ENCODE assay signal across 10 cellular contexts in genomic region chr6:106334646-106335448, GRCh38. TPM values are rescaled to one million over a fixed set of nuclear protein-coding genes. Genes with fewer than 3 reads are reported as not detected.
DNase-seq lines count a peak whose midpoint lies in the region; ATAC-seq and TF ChIP-seq lines count a peak whose summit lies in the region.
"Had no signal": no experiment of that assay in that cellular context is flagged by ENCODE, and none has a peak within 500 bp of the region (broad histone marks: within the 10 kb centered on the region; RNA-seq: fewer than 3 reads in every experiment).

No MANE protein-coding gene starts in this region.

- H3K4me1 Mint-ChIP-seq in progenitor cell of endocrine pancreas (ENCODE audit: low read depth) = peaks cover 3% of the 10 kb centered on the region

- ATAC-seq in gastroesophageal sphincter = no peak
- no peak for ATAC-seq in GM21360 (IDR thresholded peaks at IDR 0.05; ENCODE audit: unreplicated experiment)

- H3K27me3 Mint-ChIP-seq in progenitor cell of endocrine pancreas = peaks cover 12% of the 10 kb centered on the region

- no peak for TF ChIP-seq POLR2A in gastroesophageal sphincter (IDR thresholded peaks at IDR 0.05)

- H3K4me3 ChIP-seq in HL-60 (replicated peaks; ENCODE audit: insufficient read depth, low read length) (no peak overlapping the region), gastroesophageal sphincter (no peak overlapping the region)
- H3K4me3 ChIP-seq: BLaER1 had no signal

- DNase-seq in DMS 273 (lab: John Stamatoyannopoulos, UW; ENCODE audit: unreplicated experiment) (peak; percentile 70), DMS 273 treated with DMSO at 0.1 percent for 48 hours (lab: John Stamatoyannopoulos, UW) (no peak), HL-60 (ENCODE audit: low read depth in 1 of 2, low spot score in 1 of 2) (peak in 1 of 2 experiments; percentile 53), RPMI8226 (peak; percentile 54), progenitor cell of endocrine pancreas (ENCODE audit: low spot score, unreplicated experiment) (peak; percentile 14)
- peak; percentile 13 for DNase-seq in activated T-helper 9 cell treated with anti-CD3 and anti-CD28 coated beads, Interleukin-2, amount 50 U/mL, for 16 hours (ENCODE audit: low read depth)

- no peak overlapping the region for H3K27ac Mint-ChIP-seq in progenitor cell of endocrine pancreas
- H3K27ac Mint-ChIP-seq: dendritic cell treated with granulocyte-macrophage colony-stimulating factor and Interleukin-4, amounts not matched to agents 40 ng/mL and 50 ng/mL, for 4 days had no signal

- no peaks in the 10 kb centered on the region for H3K36me3 ChIP-seq in gastroesophageal sphincter
- H3K36me3 ChIP-seq: BLaER1 had no signal

- no peaks in the 10 kb centered on the region for H3K9me3 Mint-ChIP-seq in progenitor cell of endocrine pancreas (ENCODE audit: low read depth)
- H3K9me3 Mint-ChIP-seq: dendritic cell treated with granulocyte-macrophage colony-stimulating factor and Interleukin-4, amounts not matched to agents 40 ng/mL and 50 ng/mL, for 4 days had no signal

- TF ChIP-seq CTCF in HL-60 (IDR thresholded peaks at IDR 0.05; ENCODE audit: insufficient read depth, low read length) = peak; percentile 33
- TF ChIP-seq CTCF in gastroesophageal sphincter (IDR thresholded peaks at IDR 0.05) = peak in 3 of 4 experiments; percentile 34 to 68 (median 41)
- TF ChIP-seq CTCF in progenitor cell of endocrine pancreas (IDR thresholded peaks at IDR 0.05; ENCODE audit: unreplicated experiment) = peak; percentile 80

- no peaks in the 10 kb centered on the region for H3K27me3 ChIP-seq in HL-60 (ENCODE audit: insufficient read depth, poor library complexity, severe bottlenecking)
- H3K27me3 ChIP-seq in gastroesophageal sphincter = peaks cover 35% of the 10 kb centered on the region

- WGBS in gastroesophageal sphincter (ENCODE audit: low coverage in 1 of 2), 2 donors = 21 to 27% methylated on average over 3 to 5 of the region's 5 CpGs

- H3K4me1 ChIP-seq in gastroesophageal sphincter = no peaks in the 10 kb centered on the region
- H3K4me1 ChIP-seq: BLaER1 had no signal

- H3K27ac ChIP-seq in HL-60 (replicated peaks) (no peak overlapping the region), gastroesophageal sphincter (no peak overlapping the region)
- H3K27ac ChIP-seq: BLaER1 had no signal

- TF ChIP-seq EP300 in gastroesophageal sphincter (IDR thresholded peaks at IDR 0.05) = no peak

- H3K9me3 ChIP-seq in gastroesophageal sphincter = no peaks in the 10 kb centered on the region

- H3K4me3 Mint-ChIP-seq in progenitor cell of endocrine pancreas (ENCODE audit: low read depth) = no peak overlapping the region
- H3K4me3 Mint-ChIP-seq: dendritic cell treated with granulocyte-macrophage colony-stimulating factor and Interleukin-4, amounts not matched to agents 40 ng/mL and 50 ng/mL, for 4 days had no signal

- H3K36me3 Mint-ChIP-seq in progenitor cell of endocrine pancreas (ENCODE audit: insufficient read depth) = no peaks in the 10 kb centered on the region

RNA-seq across cellular contexts. Expression of gene ATG5, which starts 9.3 kb away (rescaled TPM):
- total RNA-seq in gastroesophageal sphincter (10 to 100 TPM; 26.1 to 43.3 (median 30.6) TPM), progenitor cell of endocrine pancreas (39.6 and 40.8 TPM in 2 replicates)

RNA-seq across cellular contexts. Expression of gene CRYBG1, which starts 25.7 kb away (rescaled TPM):
- 10 to 100 TPM in 1 of 4 donors, 1 to 10 TPM in 3; 3.1 to 10.8 (median 4.1) TPM for total RNA-seq in gastroesophageal sphincter
- 3.0 and 3.4 TPM in 2 replicates for total RNA-seq in progenitor cell of endocrine pancreas
